Comparison of ENCODE assay signal across 1 cellular context in the genomic region with DNA sequence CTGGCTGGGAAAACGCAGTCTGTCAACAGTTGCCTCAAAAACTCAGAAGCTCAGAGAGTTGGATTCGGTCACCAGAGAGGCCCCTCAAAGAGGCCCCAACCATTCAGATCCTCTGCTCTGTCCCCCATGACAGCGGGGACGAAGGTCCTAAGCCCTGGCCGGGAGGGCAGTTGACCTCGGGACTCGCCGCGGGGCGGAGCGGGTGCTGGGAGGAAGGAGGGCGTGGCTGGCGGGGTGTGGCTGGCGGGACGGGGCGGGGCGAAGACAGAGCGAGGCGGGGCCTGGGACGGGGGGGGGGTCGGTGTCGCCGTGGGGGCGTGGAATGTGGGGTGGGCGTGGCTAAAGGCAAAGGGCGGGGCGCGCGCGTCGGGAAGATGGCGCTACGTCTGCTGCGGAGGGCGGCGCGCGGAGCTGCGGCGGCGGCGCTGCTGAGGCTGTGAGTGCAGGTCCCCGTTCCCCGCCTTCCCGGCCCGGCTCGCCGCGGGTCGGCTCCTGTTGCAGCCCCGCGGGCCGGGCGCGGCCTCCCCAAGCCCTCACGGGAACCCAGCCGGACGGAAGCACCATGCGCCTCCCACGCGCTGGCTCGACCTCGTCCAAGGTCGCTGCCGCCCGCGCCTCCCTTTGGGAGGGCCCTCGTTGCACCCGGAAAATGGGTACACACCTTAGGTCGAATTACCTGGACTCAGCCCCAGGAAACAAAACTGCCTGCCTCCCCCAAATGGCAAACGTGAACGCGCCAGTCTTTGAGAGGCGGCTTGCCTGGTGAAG.
TF ChIP-seq lines count a peak whose summit lies in the region.

A gene (plus strand): TSS at position 369 of the 768 bp plus-strand sequence.

TF ChIP-seq in GM12878, 131 proteins besides CTCF, POLR2A, EP300 and RAD21 (continued from another document):
- TF ChIP-seq ZNF217 (IDR thresholded peaks at IDR 0.05) (peak; percentile 87; the same call in 1 of the 2 replicates), RB1 (IDR thresholded peaks at IDR 0.05; ENCODE audit: borderline replicate concordance) (peak; percentile 51; the same call in 1 of the 2 replicates), GABPA (IDR thresholded peaks at IDR 0.05; ENCODE audit: low read depth) (no peak), STAT1 (conservative IDR thresholded peaks at IDR 0.05) (0 out of 2 replicates have a peak, but pooled peaks have one; percentile 56), MYC (IDR thresholded peaks at IDR 0.05; ENCODE audit: insufficient read depth, insufficient read length, insufficient replicate concordance, low read length, severe bottlenecking) (peak; percentile 70), YY1 (IDR thresholded peaks at IDR 0.05; ENCODE audit: low read depth, low read length) (peak; percentile 94), POU2F2 (IDR thresholded peaks at IDR 0.05; ENCODE audit: borderline replicate concordance, low read depth, low read length) (0 out of 3 replicates have a peak, but pooled peaks have one; percentile 41), CBFB (IDR thresholded peaks at IDR 0.05; ENCODE audit: low read depth) (no peak)
- TF ChIP-seq, protein P1, sequence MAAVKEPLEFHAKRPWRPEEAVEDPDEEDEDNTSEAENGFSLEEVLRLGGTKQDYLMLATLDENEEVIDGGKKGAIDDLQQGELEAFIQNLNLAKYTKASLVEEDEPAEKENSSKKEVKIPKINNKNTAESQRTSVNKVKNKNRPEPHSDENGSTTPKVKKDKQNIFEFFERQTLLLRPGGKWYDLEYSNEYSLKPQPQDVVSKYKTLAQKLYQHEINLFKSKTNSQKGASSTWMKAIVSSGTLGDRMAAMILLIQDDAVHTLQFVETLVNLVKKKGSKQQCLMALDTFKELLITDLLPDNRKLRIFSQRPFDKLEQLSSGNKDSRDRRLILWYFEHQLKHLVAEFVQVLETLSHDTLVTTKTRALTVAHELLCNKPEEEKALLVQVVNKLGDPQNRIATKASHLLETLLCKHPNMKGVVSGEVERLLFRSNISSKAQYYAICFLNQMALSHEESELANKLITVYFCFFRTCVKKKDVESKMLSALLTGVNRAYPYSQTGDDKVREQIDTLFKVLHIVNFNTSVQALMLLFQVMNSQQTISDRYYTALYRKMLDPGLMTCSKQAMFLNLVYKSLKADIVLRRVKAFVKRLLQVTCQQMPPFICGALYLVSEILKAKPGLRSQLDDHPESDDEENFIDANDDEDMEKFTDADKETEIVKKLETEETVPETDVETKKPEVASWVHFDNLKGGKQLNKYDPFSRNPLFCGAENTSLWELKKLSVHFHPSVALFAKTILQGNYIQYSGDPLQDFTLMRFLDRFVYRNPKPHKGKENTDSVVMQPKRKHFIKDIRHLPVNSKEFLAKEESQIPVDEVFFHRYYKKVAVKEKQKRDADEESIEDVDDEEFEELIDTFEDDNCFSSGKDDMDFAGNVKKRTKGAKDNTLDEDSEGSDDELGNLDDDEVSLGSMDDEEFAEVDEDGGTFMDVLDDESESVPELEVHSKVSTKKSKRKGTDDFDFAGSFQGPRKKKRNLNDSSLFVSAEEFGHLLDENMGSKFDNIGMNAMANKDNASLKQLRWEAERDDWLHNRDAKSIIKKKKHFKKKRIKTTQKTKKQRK (IDR thresholded peaks at IDR 0.05; ENCODE audit: low read depth, low read length), result no peak
- TF ChIP-seq, protein P2, sequence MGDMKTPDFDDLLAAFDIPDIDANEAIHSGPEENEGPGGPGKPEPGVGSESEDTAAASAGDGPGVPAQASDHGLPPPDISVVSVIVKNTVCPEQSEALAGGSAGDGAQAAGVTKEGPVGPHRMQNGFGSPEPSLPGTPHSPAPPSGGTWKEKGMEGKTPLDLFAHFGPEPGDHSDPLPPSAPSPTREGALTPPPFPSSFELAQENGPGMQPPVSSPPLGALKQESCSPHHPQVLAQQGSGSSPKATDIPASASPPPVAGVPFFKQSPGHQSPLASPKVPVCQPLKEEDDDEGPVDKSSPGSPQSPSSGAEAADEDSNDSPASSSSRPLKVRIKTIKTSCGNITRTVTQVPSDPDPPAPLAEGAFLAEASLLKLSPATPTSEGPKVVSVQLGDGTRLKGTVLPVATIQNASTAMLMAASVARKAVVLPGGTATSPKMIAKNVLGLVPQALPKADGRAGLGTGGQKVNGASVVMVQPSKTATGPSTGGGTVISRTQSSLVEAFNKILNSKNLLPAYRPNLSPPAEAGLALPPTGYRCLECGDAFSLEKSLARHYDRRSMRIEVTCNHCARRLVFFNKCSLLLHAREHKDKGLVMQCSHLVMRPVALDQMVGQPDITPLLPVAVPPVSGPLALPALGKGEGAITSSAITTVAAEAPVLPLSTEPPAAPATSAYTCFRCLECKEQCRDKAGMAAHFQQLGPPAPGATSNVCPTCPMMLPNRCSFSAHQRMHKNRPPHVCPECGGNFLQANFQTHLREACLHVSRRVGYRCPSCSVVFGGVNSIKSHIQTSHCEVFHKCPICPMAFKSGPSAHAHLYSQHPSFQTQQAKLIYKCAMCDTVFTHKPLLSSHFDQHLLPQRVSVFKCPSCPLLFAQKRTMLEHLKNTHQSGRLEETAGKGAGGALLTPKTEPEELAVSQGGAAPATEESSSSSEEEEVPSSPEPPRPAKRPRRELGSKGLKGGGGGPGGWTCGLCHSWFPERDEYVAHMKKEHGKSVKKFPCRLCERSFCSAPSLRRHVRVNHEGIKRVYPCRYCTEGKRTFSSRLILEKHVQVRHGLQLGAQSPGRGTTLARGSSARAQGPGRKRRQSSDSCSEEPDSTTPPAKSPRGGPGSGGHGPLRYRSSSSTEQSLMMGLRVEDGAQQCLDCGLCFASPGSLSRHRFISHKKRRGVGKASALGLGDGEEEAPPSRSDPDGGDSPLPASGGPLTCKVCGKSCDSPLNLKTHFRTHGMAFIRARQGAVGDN (IDR thresholded peaks at IDR 0.05), result peak; percentile 81; the same call in 1 of the 2 replicates
- TF ChIP-seq, protein P3, sequence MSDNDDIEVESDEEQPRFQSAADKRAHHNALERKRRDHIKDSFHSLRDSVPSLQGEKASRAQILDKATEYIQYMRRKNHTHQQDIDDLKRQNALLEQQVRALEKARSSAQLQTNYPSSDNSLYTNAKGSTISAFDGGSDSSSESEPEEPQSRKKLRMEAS (IDR thresholded peaks at IDR 0.05; ENCODE audit: low read depth, low read length), result 0 out of 2 replicates have a peak, but pooled peaks have one; percentile 27
